In the genomic region with DNA sequence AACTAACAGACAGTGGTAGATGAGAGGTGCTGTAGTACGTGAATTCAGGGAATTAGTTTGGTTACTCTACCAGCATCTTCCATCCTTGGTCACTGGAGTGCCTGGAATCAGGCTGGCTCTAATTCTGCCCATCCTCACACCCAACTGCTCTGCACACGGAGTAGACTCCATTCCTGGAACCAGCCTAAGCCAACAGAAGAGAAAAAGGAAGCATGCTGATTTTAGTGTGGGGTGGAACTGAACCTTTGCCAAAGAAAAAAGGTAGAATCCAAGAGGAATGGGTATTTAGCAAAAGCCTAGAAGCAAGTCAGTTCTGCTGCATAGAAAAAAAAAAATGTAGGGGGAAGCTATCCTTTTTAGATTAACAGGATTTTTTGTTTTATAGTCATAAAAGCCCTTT, we compare ENCODE assay signal across 21 cellular contexts.
"Had no signal": no experiment of that assay in that cellular context is flagged by ENCODE, and none has a peak within 500 bp of the region (broad histone marks: within the 10 kb centered on the region; RNA-seq: fewer than 3 reads in every experiment).

No MANE protein-coding gene starts in this region.

- H3K36me3 ChIP-seq: ascending aorta, cardiac muscle cell, Peyer's patch had no signal

- H3K27ac ChIP-seq: ascending aorta, body of pancreas, cardiac muscle cell, Peyer's patch, RWPE1 had no signal

- DNase-seq: activated CD4-positive, alpha-beta T cell treated with anti-CD3 and anti-CD28 coated beads for 48 hours; activated CD4-positive, alpha-beta T cell treated with anti-CD3 and anti-CD28 coated beads, Interleukin-2, amount 50 U/mL, for 4 hours; activated CD4-positive, CD25-positive, alpha-beta regulatory T cell treated with anti-CD3 and anti-CD28 coated beads, Interleukin-2, amount 50 U/mL, for 72 hours; activated CD8-positive, alpha-beta memory T cell treated with anti-CD3 and anti-CD28 coated beads, Interleukin-2, amount 50 U/mL, for 48 hours; activated CD8-positive, alpha-beta T cell treated with anti-CD3 and anti-CD28 coated beads, Interleukin-2, amount 10 ng/mL, durations not matched to agents 7 days and 5 days; activated T-cell treated with anti-CD3 and anti-CD28 coated beads, Interleukin-2, amount 50 U/mL, for 1 hour; amniotic stem cell; body of pancreas; Karpas-422; NCI-H146; NCI-H1930; NCI-H2171 treated with DMSO at 0.1 percent for 48 hours; NCI-H226; NCI-H526; Peyer's patch; SHP77; T-helper 9 cell had no signal

- H3K9me3 ChIP-seq: ascending aorta, body of pancreas, Peyer's patch had no signal

- ATAC-seq: activated CD8-positive, alpha-beta T cell treated with anti-CD3 and anti-CD28 coated beads, Interleukin-2, amount 10 ng/mL, durations not matched to agents 7 days and 5 days; body of pancreas; WTC11 had no signal

- H3K4me1 ChIP-seq: ascending aorta, Peyer's patch had no signal

- H3K4me3 ChIP-seq: ascending aorta, body of pancreas, cardiac muscle cell, Peyer's patch had no signal

- H3K27me3 ChIP-seq: ascending aorta, body of pancreas, cardiac muscle cell, Peyer's patch had no signal
